8 cellular contexts compared by ENCODE assay signal in the genomic region with DNA sequence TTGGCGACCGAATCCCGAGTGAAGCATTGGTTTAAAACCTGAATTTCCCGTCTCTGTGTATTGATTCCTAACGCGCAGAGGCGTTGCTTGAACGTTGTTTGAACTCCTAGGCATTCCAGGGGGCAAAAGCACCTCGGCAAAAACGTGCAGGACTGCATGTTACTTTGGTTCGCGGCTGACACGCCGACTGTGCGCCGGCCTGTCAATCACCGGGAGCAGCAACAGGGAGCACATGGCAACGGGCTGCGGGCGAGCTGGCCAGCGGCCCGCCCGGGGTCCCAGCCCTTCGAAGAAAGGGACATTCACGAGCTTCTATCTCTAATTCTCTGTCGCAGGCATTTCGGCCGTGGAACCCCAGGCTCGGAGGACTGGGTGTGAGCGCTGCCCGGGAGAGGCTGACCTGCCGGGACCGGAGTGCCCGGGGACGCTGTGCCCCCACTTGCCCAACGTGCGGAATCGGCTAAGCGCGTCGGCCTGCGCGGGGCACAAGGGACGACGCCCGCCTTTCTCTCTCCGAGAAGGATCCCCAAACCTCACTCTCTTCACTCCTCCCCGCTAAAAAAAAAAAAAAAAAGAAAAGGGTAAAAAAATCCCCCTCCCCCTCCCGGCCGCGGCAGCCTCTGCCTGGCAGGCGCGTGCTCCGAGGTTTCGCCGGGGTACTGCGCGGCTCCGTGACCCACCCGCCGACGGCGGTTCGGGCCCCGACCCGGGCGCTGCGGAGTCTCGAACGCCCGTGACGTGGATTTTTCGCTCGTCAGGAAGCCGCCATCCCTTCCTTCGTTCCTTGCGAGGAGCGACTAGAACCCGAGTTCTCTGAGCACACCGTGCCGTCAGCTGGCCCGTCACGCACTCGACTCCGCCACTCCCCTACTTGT. TPM values are rescaled to one million over a fixed set of nuclear protein-coding genes. Genes with fewer than 3 reads are reported as not detected.
DNase-seq lines count a peak whose midpoint lies in the region; ATAC-seq and TF ChIP-seq lines count a peak whose summit lies in the region.

No MANE protein-coding gene starts in this region.

- H3K27me3 ChIP-seq in Peyer's patch = no peaks in the 10 kb centered on the region
- no peaks in the 10 kb centered on the region for H3K27me3 ChIP-seq in left ventricle myocardium inferior (ENCODE audit: low read depth)
- H3K27me3 ChIP-seq in psoas muscle (ENCODE audit: insufficient read depth in 3 of 3, low read length in 2 of 3) = no peaks in the 10 kb centered on the region

- no peak for TF ChIP-seq POLR2A in Peyer's patch (IDR thresholded peaks at IDR 0.05)

- intact Hi-C loops in left ventricle myocardium inferior (cut with micrococcal nuclease) = loop anchor here (10.0 kb wide), 1 partner anchor 273 kb away; no protein-coding TSS in a partner anchor
- intact Hi-C loops in psoas muscle (cut with DNase I) = loop anchor here (2.0 to 5.0 kb wide), 10 partner anchors 45 to 715 kb away; no protein-coding TSS in a partner anchor

- no peaks in the 10 kb centered on the region for H3K9me3 ChIP-seq in Peyer's patch
- H3K9me3 ChIP-seq in left ventricle myocardium inferior (replicated peaks) = no peaks in the 10 kb centered on the region
- no peaks in the 10 kb centered on the region for H3K9me3 ChIP-seq in psoas muscle

- H3K36me3 Mint-ChIP-seq in activated naive CD8-positive, alpha-beta T cell treated with anti-CD3 and anti-CD28 coated beads, Interleukin-2, amount 50 U/mL, for 24 hours (ENCODE audit: low read depth) = peaks cover 53% of the 10 kb centered on the region

- H3K27me3 Mint-ChIP-seq in activated naive CD8-positive, alpha-beta T cell treated with anti-CD3 and anti-CD28 coated beads, Interleukin-2, amount 50 U/mL, for 24 hours = no peaks in the 10 kb centered on the region

- no peaks in the 10 kb centered on the region for H3K9me3 Mint-ChIP-seq in activated naive CD8-positive, alpha-beta T cell treated with anti-CD3 and anti-CD28 coated beads, Interleukin-2, amount 50 U/mL, for 24 hours

- H3K4me1 Mint-ChIP-seq in activated naive CD8-positive, alpha-beta T cell treated with anti-CD3 and anti-CD28 coated beads, Interleukin-2, amount 50 U/mL, for 24 hours = peaks cover 40% of the 10 kb centered on the region

- H3K36me3 ChIP-seq in Peyer's patch (peaks cover 0 to 11% (median 0%) of the 10 kb centered on the region in 3 donors), left ventricle myocardium inferior (peaks cover 27% of the 10 kb centered on the region), psoas muscle (ENCODE audit: insufficient read depth in 1 of 2, low read depth in 1 of 2) (peaks cover 8 to 11% of the 10 kb centered on the region in 2 donors)

- peak; percentile 28 for DNase-seq in AG20443 (ENCODE audit: low spot score)
- DNase-seq in Peyer's patch = peak; percentile 48 to 76 (median 76)
- peak; percentile 70 for DNase-seq in activated naive CD8-positive, alpha-beta T cell treated with anti-CD3 and anti-CD28 coated beads, Interleukin-2, amount 50 U/mL, for 24 hours
- peak; percentile 46 for DNase-seq in left ventricle myocardium inferior
- peak; percentile 73 to 76 for DNase-seq in psoas muscle
- DNase-seq in NCI-H2107 (lab: John Stamatoyannopoulos, UW) = no peak

- peak overlapping the region; percentile 94 for H3K4me3 Mint-ChIP-seq in activated naive CD8-positive, alpha-beta T cell treated with anti-CD3 and anti-CD28 coated beads, Interleukin-2, amount 50 U/mL, for 24 hours

- H3K27ac ChIP-seq in Peyer's patch (peak overlapping the region; percentile 84 to 97 (median 90)), left ventricle myocardium inferior (replicated peaks) (peak overlapping the region; percentile 95), psoas muscle (peak overlapping the region; percentile 98)

- peak overlapping the region; percentile 73 to 84 (median 76) for H3K4me3 ChIP-seq in Peyer's patch
- H3K4me3 ChIP-seq in left ventricle myocardium inferior = peak overlapping the region; percentile 87
- peak overlapping the region; percentile 84 for H3K4me3 ChIP-seq in psoas muscle

- WGBS in psoas muscle, 3 donors = 0 to 1% (median 0%) methylated on average over 78 to 84 of the region's 85 CpGs

- peak; percentile 16 for ATAC-seq in GM19328 (IDR thresholded peaks at IDR 0.05; ENCODE audit: unreplicated experiment)
- peak; percentile 1 for ATAC-seq in HG03457 (IDR thresholded peaks at IDR 0.05; ENCODE audit: unreplicated experiment)
- no peak for ATAC-seq in activated naive CD8-positive, alpha-beta T cell treated with anti-CD3 and anti-CD28 coated beads, Interleukin-2, amount 50 U/mL, for 24 hours
- peak; percentile 54 to 65 (median 62) for ATAC-seq in psoas muscle

- TF ChIP-seq CTCF in Peyer's patch (IDR thresholded peaks at IDR 0.05) (no peak), left ventricle myocardium inferior (IDR thresholded peaks at IDR 0.05; ENCODE audit: borderline replicate concordance) (no peak), psoas muscle (IDR thresholded peaks at IDR 0.05) (no peak)

- H3K4me1 ChIP-seq in Peyer's patch (peaks cover 0 to 5% (median 2%) of the 10 kb centered on the region in 4 donors), left ventricle myocardium inferior (peaks cover 66% of the 10 kb centered on the region), psoas muscle (peaks cover 3% of the 10 kb centered on the region)

- peak overlapping the region; percentile 96 for H3K27ac Mint-ChIP-seq in activated naive CD8-positive, alpha-beta T cell treated with anti-CD3 and anti-CD28 coated beads, Interleukin-2, amount 50 U/mL, for 24 hours

RNA-seq across cellular contexts. Expression of gene SPRY1, which starts 0.9 kb away (rescaled TPM):
- total RNA-seq in Peyer's patch = 10 to 100 TPM; 10.7 to 43.7 (median 39.8) TPM
- total RNA-seq in left ventricle myocardium inferior = 39.7 TPM
- total RNA-seq in psoas muscle = 100 to 1,000 TPM in 2 of 4 donors, 10 to 100 TPM in 2; 41.1 to 104 (median 96.9) TPM
- polyA plus RNA-seq in psoas muscle = 10 to 100 TPM; 19.2 to 24.6 (median 22.9) TPM
